23 cellular contexts compared by ENCODE assay signal in genomic region chr12:56431850-56432249, GRCh38. TPM values are rescaled to one million over a fixed set of nuclear protein-coding genes. Genes with fewer than 3 reads are reported as not detected.
DNase-seq lines count a peak whose midpoint lies in the region; ATAC-seq and TF ChIP-seq lines count a peak whose summit lies in the region.
"Had no signal": no experiment of that assay in that cellular context is flagged by ENCODE, and none has a peak within 500 bp of the region (broad histone marks: within the 10 kb centered on the region; RNA-seq: fewer than 3 reads in every experiment).

No MANE protein-coding gene starts in this region.

- no peak overlapping the region for H3K27ac ChIP-seq in CD4-positive, CD25-positive, alpha-beta regulatory T cell (ENCODE audit: insufficient read depth, low read length, poor library complexity, severe bottlenecking)
- H3K27ac ChIP-seq in brain microvascular endothelial cell (no peak overlapping the region), colonic mucosa (no peak overlapping the region)
- H3K27ac ChIP-seq: PC-9 had no signal

- peaks cover 7% of the 10 kb centered on the region for H3K36me3 Mint-ChIP-seq in CD4-positive, CD25-positive, alpha-beta regulatory T cell

- H3K27ac Mint-ChIP-seq in CD4-positive, CD25-positive, alpha-beta regulatory T cell: peak overlapping the region in 2 of 3 donors; percentile 25 to 75
- H3K27ac Mint-ChIP-seq: CD4-positive, alpha-beta T cell; GM23338 had no signal

- H3K36me3 ChIP-seq in CD4-positive, CD25-positive, alpha-beta regulatory T cell (ENCODE audit: control insufficient read depth, insufficient read depth, low read length): peaks cover 15% of the 10 kb centered on the region
- H3K36me3 ChIP-seq in adipocyte (ENCODE audit: control insufficient read depth, insufficient read depth, low read length, severe bottlenecking) (no peaks in the 10 kb centered on the region), brain microvascular endothelial cell (replicated peaks) (no peaks in the 10 kb centered on the region), colonic mucosa (no peaks in the 10 kb centered on the region)

- peaks cover 0 to 5% (median 0%) of the 10 kb centered on the region in 4 donors for H3K4me1 Mint-ChIP-seq in CD4-positive, CD25-positive, alpha-beta regulatory T cell
- H3K4me1 Mint-ChIP-seq: GM23338 had no signal

- no peaks in the 10 kb centered on the region for H3K27me3 Mint-ChIP-seq in CD4-positive, CD25-positive, alpha-beta regulatory T cell
- H3K27me3 Mint-ChIP-seq: CD4-positive, alpha-beta T cell had no signal

- intact Hi-C loops in colonic mucosa (cut with DNase I): no loop called here

- no peak for DNase-seq in CD4-positive, CD25-positive, alpha-beta regulatory T cell
- DNase-seq in adipocyte (ENCODE audit: low read depth) (peak; percentile 41), fibroblast of mammary gland (ENCODE audit: low read depth) (peak; percentile 37), skeletal muscle cell (ENCODE audit: low read depth) (peak; percentile 24), brain microvascular endothelial cell (no peak), colonic mucosa (no peak), hippocampal formation (lab: John Stamatoyannopoulos, UW) (no peak)
- DNase-seq: BE2C; CD4-positive, alpha-beta T cell; COR-L47; DMS 273 treated with DMSO at 0.1 percent for 48 hours; NCI-H1092 treated with DMSO at 0.1 percent for 48 hours; NCI-H1436 treated with DMSO at 0.1 percent for 48 hours; NCI-H2029; NCI-H2227 treated with DMSO at 0.1 percent for 48 hours; NCI-H510A treated with DMSO at 0.1 percent for 48 hours; NCI-H748 treated with DMSO at 0.1 percent for 48 hours; PC-9; RPMI8226; SHP77 had no signal

- no peaks in the 10 kb centered on the region for H3K4me1 ChIP-seq in CD4-positive, CD25-positive, alpha-beta regulatory T cell (ENCODE audit: control insufficient read depth, insufficient read depth, low read length, poor library complexity, severe bottlenecking)
- peaks cover 3% of the 10 kb centered on the region for H3K4me1 ChIP-seq in adipocyte (ENCODE audit: control insufficient read depth, insufficient read depth, low read length)
- no peaks in the 10 kb centered on the region for H3K4me1 ChIP-seq in colonic mucosa
- H3K4me1 ChIP-seq: BE2C, HAP-1 had no signal

- H3K4me3 ChIP-seq in CD4-positive, CD25-positive, alpha-beta regulatory T cell (ENCODE audit: low read depth, low read length): no peak overlapping the region
- H3K4me3 ChIP-seq in adipocyte (ENCODE audit: low read length): no peak overlapping the region
- H3K4me3 ChIP-seq in fibroblast of mammary gland (ENCODE audit: control insufficient read depth, low read depth, low read length): no peak overlapping the region
- no peak overlapping the region for H3K4me3 ChIP-seq in skeletal muscle cell (ENCODE audit: low read depth, low read length)
- H3K4me3 ChIP-seq in brain microvascular endothelial cell (ENCODE audit: low read depth, low read length): no peak overlapping the region
- H3K4me3 ChIP-seq in colonic mucosa: no peak overlapping the region
- H3K4me3 ChIP-seq: GM23338, HAP-1, K562, PC-9 had no signal

- H3K9me3 Mint-ChIP-seq in CD4-positive, CD25-positive, alpha-beta regulatory T cell: no peaks in the 10 kb centered on the region
- H3K9me3 Mint-ChIP-seq: CD4-positive, alpha-beta T cell; GM23338 had no signal

- ATAC-seq in CD4-positive, CD25-positive, alpha-beta regulatory T cell (ENCODE audit: low read depth in 2 of 2): no peak
- ATAC-seq: GM23338, K562 had no signal

- no peak for TF ChIP-seq CTCF in fibroblast of mammary gland (conservative IDR thresholded peaks at IDR 0.05; ENCODE audit: control insufficient read depth, insufficient read depth, low read depth, low read length)
- TF ChIP-seq CTCF in brain microvascular endothelial cell (IDR thresholded peaks at IDR 0.05; ENCODE audit: low read depth, low read length, missing control alignments): no peak
- TF ChIP-seq CTCF in colonic mucosa (IDR thresholded peaks at IDR 0.05): no peak

- H3K9me3 ChIP-seq in CD4-positive, CD25-positive, alpha-beta regulatory T cell (ENCODE audit: control insufficient read depth in 2 of 2, low read length in 2 of 2): no peaks in the 10 kb centered on the region
- H3K9me3 ChIP-seq in adipocyte (ENCODE audit: control insufficient read depth, low read length) (no peaks in the 10 kb centered on the region), colonic mucosa (no peaks in the 10 kb centered on the region)
- H3K9me3 ChIP-seq: BE2C, HAP-1 had no signal

- no peak overlapping the region for H3K4me3 Mint-ChIP-seq in CD4-positive, CD25-positive, alpha-beta regulatory T cell
- H3K4me3 Mint-ChIP-seq: CD4-positive, alpha-beta T cell; GM23338 had no signal

- H3K9ac ChIP-seq in adipocyte (ENCODE audit: low read length): no peak overlapping the region
- no peak overlapping the region for H3K9ac ChIP-seq in colonic mucosa (ENCODE audit: low read depth in 2 of 2, low read length in 2 of 2)

- in situ Hi-C loops in brain microvascular endothelial cell (cut with HindIII; ENCODE audit: low pct_ligation_motif_present, low sequenced_read_pairs): no loop called here

- H3K27me3 ChIP-seq in CD4-positive, CD25-positive, alpha-beta regulatory T cell (ENCODE audit: control insufficient read depth, insufficient read depth, low read length): no peaks in the 10 kb centered on the region
- H3K27me3 ChIP-seq in adipocyte (replicated peaks; ENCODE audit: control insufficient read depth, insufficient read depth, low read length): no peaks in the 10 kb centered on the region
- no peaks in the 10 kb centered on the region for H3K27me3 ChIP-seq in brain microvascular endothelial cell (replicated peaks)
- no peaks in the 10 kb centered on the region for H3K27me3 ChIP-seq in colonic mucosa
- H3K27me3 ChIP-seq: BE2C had no signal

RNA-seq across cellular contexts. Expression of gene TIMELESS, which starts 17.4 kb away (rescaled TPM):
- 7.3 TPM for total RNA-seq in CD4-positive, CD25-positive, alpha-beta regulatory T cell
- 1 to 10 TPM; 2.8 to 6.3 (median 4.6) TPM for polyA plus RNA-seq in CD4-positive, CD25-positive, alpha-beta regulatory T cell
- total RNA-seq in colonic mucosa: 10 to 100 TPM in 1 of 2 donors, 1 to 10 TPM in 1; 9.1 to 36.4 TPM

RNA-seq across cellular contexts. Expression of gene MIP, which starts 22.6 kb away (rescaled TPM):
- not detected for total RNA-seq in CD4-positive, CD25-positive, alpha-beta regulatory T cell
- polyA plus RNA-seq in CD4-positive, CD25-positive, alpha-beta regulatory T cell: under 1 TPM in 3 of 4 donors, not detected in 1; 0.07 to 0.24 (median 0.09) TPM
- not detected for total RNA-seq in colonic mucosa
- total RNA-seq: CD4-positive, alpha-beta T cell; GM23338; PC-9 had no signal

RNA-seq across cellular contexts. Expression of gene SPRYD4, which starts 36.5 kb away (rescaled TPM):
- 5.3 TPM for total RNA-seq in CD4-positive, CD25-positive, alpha-beta regulatory T cell
- 1 to 10 TPM in 3 of 4 donors, under 1 TPM in 1; 0.64 to 2.0 (median 1.5) TPM for polyA plus RNA-seq in CD4-positive, CD25-positive, alpha-beta regulatory T cell
- 1 to 10 TPM; 4.0 to 4.2 TPM for total RNA-seq in colonic mucosa

RNA-seq across cellular contexts. Expression of gene GLS2, which starts 56.1 kb away (rescaled TPM):
- total RNA-seq in CD4-positive, CD25-positive, alpha-beta regulatory T cell: 1.3 TPM
- 1 to 10 TPM in 2 of 4 donors, under 1 TPM in 2; 0.64 to 3.9 (median 2.3) TPM for polyA plus RNA-seq in CD4-positive, CD25-positive, alpha-beta regulatory T cell
- 1 to 10 TPM; 1.7 to 3.0 TPM for total RNA-seq in colonic mucosa
- total RNA-seq: K562 had no signal

Comparison
In these comparisons a context has a peak if more than half of its experiments do, and no peak if none do; other contexts are left out.
1. DNase-seq: peak in adipocyte (single experiment), fibroblast of mammary gland (single experiment) and skeletal muscle cell (single experiment); none in CD4-positive, CD25-positive, alpha-beta regulatory T cell (0 of 3), brain microvascular endothelial cell (single experiment), colonic mucosa (single experiment) and hippocampal formation (0 of 2).